1 cellular context compared by ENCODE assay signal in genomic region chr6:28673800-28674671, GRCh38.
TF ChIP-seq lines count a peak whose summit lies in the region.

No MANE protein-coding gene starts in this region.

TF ChIP-seq in HepG2, 621 proteins besides CTCF, POLR2A, EP300 and RAD21 (continued from another document and continues in another):
- TF ChIP-seq, protein P1, sequence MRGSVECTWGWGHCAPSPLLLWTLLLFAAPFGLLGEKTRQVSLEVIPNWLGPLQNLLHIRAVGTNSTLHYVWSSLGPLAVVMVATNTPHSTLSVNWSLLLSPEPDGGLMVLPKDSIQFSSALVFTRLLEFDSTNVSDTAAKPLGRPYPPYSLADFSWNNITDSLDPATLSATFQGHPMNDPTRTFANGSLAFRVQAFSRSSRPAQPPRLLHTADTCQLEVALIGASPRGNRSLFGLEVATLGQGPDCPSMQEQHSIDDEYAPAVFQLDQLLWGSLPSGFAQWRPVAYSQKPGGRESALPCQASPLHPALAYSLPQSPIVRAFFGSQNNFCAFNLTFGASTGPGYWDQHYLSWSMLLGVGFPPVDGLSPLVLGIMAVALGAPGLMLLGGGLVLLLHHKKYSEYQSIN (CRISPR knock-in tag; IDR thresholded peaks at IDR 0.05; ENCODE audit: borderline replicate concordance) = peak; percentile 70; the same call in 1 of the 2 replicates
- TF ChIP-seq ZSCAN20 (CRISPR knock-in tag; IDR thresholded peaks at IDR 0.05; ENCODE audit: borderline replicate concordance) (no peak), THAP7 (CRISPR knock-in tag; IDR thresholded peaks at IDR 0.05) (0 out of 2 replicates have a peak, but pooled peaks have one; percentile 26), NFE2L2 (IDR thresholded peaks at IDR 0.05; ENCODE audit: low read length) (no peak), E2F2 (CRISPR knock-in tag; IDR thresholded peaks at IDR 0.05; ENCODE audit: borderline replicate concordance) (no peak), ZNF674 (CRISPR knock-in tag; IDR thresholded peaks at IDR 0.05; ENCODE audit: low read depth) (no peak), JDP2 (CRISPR knock-in tag; IDR thresholded peaks at IDR 0.05; ENCODE audit: borderline replicate concordance) (no peak), MAFK (conservative IDR thresholded peaks at IDR 0.05 in 1 of 2, IDR thresholded peaks at IDR 0.05 in 1 of 2; ENCODE audit: low read length in 2 of 2) (no peak), ZNF331 (CRISPR knock-in tag; IDR thresholded peaks at IDR 0.05) (peak; percentile 83), ZNF775 (CRISPR knock-in tag; IDR thresholded peaks at IDR 0.05; ENCODE audit: borderline replicate concordance) (no peak), TOPORS (CRISPR knock-in tag; IDR thresholded peaks at IDR 0.05) (0 out of 2 replicates have a peak, but pooled peaks have one; percentile 49), PHF20 (CRISPR knock-in tag; IDR thresholded peaks at IDR 0.05) (no peak), ZNF614 (CRISPR knock-in tag; IDR thresholded peaks at IDR 0.05; ENCODE audit: borderline replicate concordance) (0 out of 2 replicates have a peak, but pooled peaks have one; percentile 62), ETS1 (CRISPR knock-in tag; IDR thresholded peaks at IDR 0.05) (no peak), GMEB2 (CRISPR knock-in tag; IDR thresholded peaks at IDR 0.05; ENCODE audit: low read depth) (no peak), MTF2 (CRISPR knock-in tag; IDR thresholded peaks at IDR 0.05; ENCODE audit: borderline replicate concordance) (no peak), MTF1 (CRISPR knock-in tag; IDR thresholded peaks at IDR 0.05) (no peak), ZNF362 (CRISPR knock-in tag; IDR thresholded peaks at IDR 0.05; ENCODE audit: borderline replicate concordance) (no peak), DBP (CRISPR knock-in tag; IDR thresholded peaks at IDR 0.05; ENCODE audit: not compliant biosample characterization) (no peak), SP140L (CRISPR knock-in tag; IDR thresholded peaks at IDR 0.05; ENCODE audit: borderline replicate concordance) (peak; percentile 81; the same call in 1 of the 2 replicates), PATZ1 (CRISPR knock-in tag; IDR thresholded peaks at IDR 0.05) (no peak), HMG20A (CRISPR knock-in tag; IDR thresholded peaks at IDR 0.05; ENCODE audit: borderline replicate concordance) (no peak), THAP9 (CRISPR knock-in tag; IDR thresholded peaks at IDR 0.05; ENCODE audit: borderline replicate concordance) (no peak), KAT2B (IDR thresholded peaks at IDR 0.05; ENCODE audit: borderline replicate concordance, low read depth, low read length) (no peak), NBN (conservative IDR thresholded peaks at IDR 0.05) (no peak), MBD4 (IDR thresholded peaks at IDR 0.05; ENCODE audit: borderline replicate concordance, low read length) (0 out of 2 replicates have a peak, but pooled peaks have one; percentile 40), MED1 (CRISPR knock-in tag; IDR thresholded peaks at IDR 0.05) (no peak), ZNF878 (CRISPR knock-in tag; IDR thresholded peaks at IDR 0.05) (peak; percentile 87), NCOA2 (CRISPR knock-in tag; IDR thresholded peaks at IDR 0.05) (no peak), ARNTL (CRISPR knock-in tag; IDR thresholded peaks at IDR 0.05) (no peak), MLLT10 (CRISPR knock-in tag; IDR thresholded peaks at IDR 0.05) (no peak), HNRNPH1 (optimal IDR thresholded peaks at IDR 0.05; ENCODE audit: low read depth, low read length) (no peak), KLF16 (CRISPR knock-in tag; IDR thresholded peaks at IDR 0.05) (peak in 1 of 2 experiments; percentile 77; a peak in 1 of 4 replicates), ZNF24 (IDR thresholded peaks at IDR 0.05) (peak; percentile 96), ZNF276 (CRISPR knock-in tag; IDR thresholded peaks at IDR 0.05; ENCODE audit: low read depth) (no peak), WIZ (CRISPR knock-in tag; IDR thresholded peaks at IDR 0.05) (no peak), ZFP36 (IDR thresholded peaks at IDR 0.05; ENCODE audit: borderline replicate concordance, low read depth, low read length, partially characterized antibody) (no peak), ISX (CRISPR knock-in tag; conservative IDR thresholded peaks at IDR 0.05) (no peak), CBFB (CRISPR knock-in tag; IDR thresholded peaks at IDR 0.05) (no peak), ESRRA (CRISPR knock-in tag; IDR thresholded peaks at IDR 0.05; ENCODE audit: low read depth) (no peak), TGIF2 (CRISPR knock-in tag; IDR thresholded peaks at IDR 0.05) (peak; percentile 50; the same call in 1 of the 2 replicates), ZNF414 (CRISPR knock-in tag; IDR thresholded peaks at IDR 0.05) (no peak)
- TF ChIP-seq, protein P2, sequence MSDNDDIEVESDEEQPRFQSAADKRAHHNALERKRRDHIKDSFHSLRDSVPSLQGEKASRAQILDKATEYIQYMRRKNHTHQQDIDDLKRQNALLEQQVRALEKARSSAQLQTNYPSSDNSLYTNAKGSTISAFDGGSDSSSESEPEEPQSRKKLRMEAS (IDR thresholded peaks at IDR 0.05) = peak; percentile 87
- TF ChIP-seq, protein P3, sequence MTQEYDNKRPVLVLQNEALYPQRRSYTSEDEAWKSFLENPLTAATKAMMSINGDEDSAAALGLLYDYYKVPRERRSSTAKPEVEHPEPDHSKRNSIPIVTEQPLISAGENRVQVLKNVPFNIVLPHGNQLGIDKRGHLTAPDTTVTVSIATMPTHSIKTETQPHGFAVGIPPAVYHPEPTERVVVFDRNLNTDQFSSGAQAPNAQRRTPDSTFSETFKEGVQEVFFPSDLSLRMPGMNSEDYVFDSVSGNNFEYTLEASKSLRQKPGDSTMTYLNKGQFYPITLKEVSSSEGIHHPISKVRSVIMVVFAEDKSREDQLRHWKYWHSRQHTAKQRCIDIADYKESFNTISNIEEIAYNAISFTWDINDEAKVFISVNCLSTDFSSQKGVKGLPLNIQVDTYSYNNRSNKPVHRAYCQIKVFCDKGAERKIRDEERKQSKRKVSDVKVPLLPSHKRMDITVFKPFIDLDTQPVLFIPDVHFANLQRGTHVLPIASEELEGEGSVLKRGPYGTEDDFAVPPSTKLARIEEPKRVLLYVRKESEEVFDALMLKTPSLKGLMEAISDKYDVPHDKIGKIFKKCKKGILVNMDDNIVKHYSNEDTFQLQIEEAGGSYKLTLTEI (CRISPR knock-in tag; conservative IDR thresholded peaks at IDR 0.05) = no peak
- TF ChIP-seq, protein P4, sequence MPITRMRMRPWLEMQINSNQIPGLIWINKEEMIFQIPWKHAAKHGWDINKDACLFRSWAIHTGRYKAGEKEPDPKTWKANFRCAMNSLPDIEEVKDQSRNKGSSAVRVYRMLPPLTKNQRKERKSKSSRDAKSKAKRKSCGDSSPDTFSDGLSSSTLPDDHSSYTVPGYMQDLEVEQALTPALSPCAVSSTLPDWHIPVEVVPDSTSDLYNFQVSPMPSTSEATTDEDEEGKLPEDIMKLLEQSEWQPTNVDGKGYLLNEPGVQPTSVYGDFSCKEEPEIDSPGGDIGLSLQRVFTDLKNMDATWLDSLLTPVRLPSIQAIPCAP (CRISPR knock-in tag; IDR thresholded peaks at IDR 0.05; ENCODE audit: low read depth) = no peak
